Comparison of ENCODE assay signal across 22 cellular contexts in genomic region chr3:196060834-196061233, GRCh38. TPM values are rescaled to one million over a fixed set of nuclear protein-coding genes. Genes with fewer than 3 reads are reported as not detected.
A peak's percentile ranks its signal among the peaks of the same experiment; 100 is the strongest.
DNase-seq lines count a peak whose midpoint lies in the region; ATAC-seq and FAIRE-seq lines count a peak whose summit lies in the region.
"Had no signal": no experiment of that assay in that cellular context is flagged by ENCODE, and none has a peak within 500 bp of the region (broad histone marks: within the 10 kb centered on the region; RNA-seq: fewer than 3 reads in every experiment).

No MANE protein-coding gene starts in this region.

- no peaks in the 10 kb centered on the region for H3K9me3 Mint-ChIP-seq in activated CD4-positive, alpha-beta T cell treated with anti-CD3 and anti-CD28 coated beads, Interleukin-2, amount 10 ng/mL, durations not matched to agents 24 days and 14 days
- H3K9me3 Mint-ChIP-seq in activated CD4-positive, alpha-beta T cell treated with anti-CD3 and anti-CD28 coated beads for 36 hours (ENCODE audit: low read depth), result no peaks in the 10 kb centered on the region
- no peaks in the 10 kb centered on the region for H3K9me3 Mint-ChIP-seq in activated naive CD8-positive, alpha-beta T cell treated with anti-CD3 and anti-CD28 coated beads, Interleukin-2, amount 10 ng/mL, durations not matched to agents 7 days and 5 days
- no peaks in the 10 kb centered on the region for H3K9me3 Mint-ChIP-seq in activated naive CD8-positive, alpha-beta T cell treated with anti-CD3 and anti-CD28 coated beads for 36 hours
- H3K9me3 Mint-ChIP-seq in activated T-helper 1 cell treated with anti-CD3 and anti-CD28 coated beads, Interleukin-12 subunit alpha, Interleukin-12 subunit beta, Interleukin-2, Interleukin-4 antibody, amounts not matched to agents 30 ng/mL and 10 ng/mL and 1 ng/mL, durations not matched to agents 14 hours and 24 hours and 36 hours, result no peaks in the 10 kb centered on the region
- no peaks in the 10 kb centered on the region for H3K9me3 Mint-ChIP-seq in stimulated activated effector memory CD8-positive, alpha-beta T cell treated with anti-CD3 and anti-CD28 coated beads, Interleukin-12 subunit alpha, Interleukin-12 subunit beta, amount 100 ng/mL, for 72 hours
- H3K9me3 Mint-ChIP-seq: CD8-positive, alpha-beta memory T cell; HFFc6 had no signal

- peaks cover 13% of the 10 kb centered on the region for H3K4me1 Mint-ChIP-seq in activated CD4-positive, alpha-beta T cell treated with anti-CD3 and anti-CD28 coated beads, Interleukin-2, amount 10 ng/mL, durations not matched to agents 24 days and 14 days
- peaks cover 7% of the 10 kb centered on the region for H3K4me1 Mint-ChIP-seq in activated CD4-positive, alpha-beta T cell treated with anti-CD3 and anti-CD28 coated beads for 36 hours
- H3K4me1 Mint-ChIP-seq in activated naive CD8-positive, alpha-beta T cell treated with anti-CD3 and anti-CD28 coated beads, Interleukin-2, amount 10 ng/mL, durations not matched to agents 7 days and 5 days, result peaks cover 3% of the 10 kb centered on the region
- peaks cover 8% of the 10 kb centered on the region for H3K4me1 Mint-ChIP-seq in activated naive CD8-positive, alpha-beta T cell treated with anti-CD3 and anti-CD28 coated beads for 36 hours
- H3K4me1 Mint-ChIP-seq in activated T-helper 1 cell treated with anti-CD3 and anti-CD28 coated beads, Interleukin-12 subunit alpha, Interleukin-12 subunit beta, Interleukin-2, Interleukin-4 antibody, amounts not matched to agents 30 ng/mL and 10 ng/mL and 1 ng/mL, durations not matched to agents 14 hours and 24 hours and 36 hours (ENCODE audit: low read depth), result peaks cover 19% of the 10 kb centered on the region
- peaks cover 14% of the 10 kb centered on the region for H3K4me1 Mint-ChIP-seq in stimulated activated effector memory CD8-positive, alpha-beta T cell treated with anti-CD3 and anti-CD28 coated beads, Interleukin-12 subunit alpha, Interleukin-12 subunit beta, amount 100 ng/mL, for 72 hours
- H3K4me1 Mint-ChIP-seq: B cell had no signal

- H3K36me3 Mint-ChIP-seq in activated CD4-positive, alpha-beta T cell treated with anti-CD3 and anti-CD28 coated beads, Interleukin-2, amount 10 ng/mL, durations not matched to agents 24 days and 14 days (ENCODE audit: low read depth), result peaks cover 84% of the 10 kb centered on the region
- peaks cover 84% of the 10 kb centered on the region for H3K36me3 Mint-ChIP-seq in activated CD4-positive, alpha-beta T cell treated with anti-CD3 and anti-CD28 coated beads for 36 hours (ENCODE audit: low read depth)
- H3K36me3 Mint-ChIP-seq in activated naive CD8-positive, alpha-beta T cell treated with anti-CD3 and anti-CD28 coated beads, Interleukin-2, amount 10 ng/mL, durations not matched to agents 7 days and 5 days, result peaks cover 47% of the 10 kb centered on the region
- peaks cover 60% of the 10 kb centered on the region for H3K36me3 Mint-ChIP-seq in activated naive CD8-positive, alpha-beta T cell treated with anti-CD3 and anti-CD28 coated beads for 36 hours
- peaks cover 63% of the 10 kb centered on the region for H3K36me3 Mint-ChIP-seq in activated T-helper 1 cell treated with anti-CD3 and anti-CD28 coated beads, Interleukin-12 subunit alpha, Interleukin-12 subunit beta, Interleukin-2, Interleukin-4 antibody, amounts not matched to agents 30 ng/mL and 10 ng/mL and 1 ng/mL, durations not matched to agents 14 hours and 24 hours and 36 hours (ENCODE audit: low read depth)
- H3K36me3 Mint-ChIP-seq in stimulated activated effector memory CD8-positive, alpha-beta T cell treated with anti-CD3 and anti-CD28 coated beads, Interleukin-12 subunit alpha, Interleukin-12 subunit beta, amount 100 ng/mL, for 72 hours, result peaks cover 100% of the 10 kb centered on the region

- POLR2A ChIA-PET in activated CD4-positive, alpha-beta T cell treated with anti-CD3 and anti-CD28 coated beads for 36 hours (lab: Charles Lee), result interaction anchor here (0.6 kb wide), 1 partner anchor 18 kb away, joined by 5 read pairs; no protein-coding TSS in a partner anchor
- POLR2A ChIA-PET in activated naive CD8-positive, alpha-beta T cell treated with anti-CD3 and anti-CD28 coated beads, Interleukin-2, amount 10 ng/mL, durations not matched to agents 7 days and 5 days (lab: Charles Lee), result no interaction called here

- H3K4me3 Mint-ChIP-seq in activated CD4-positive, alpha-beta T cell treated with anti-CD3 and anti-CD28 coated beads, Interleukin-2, amount 10 ng/mL, durations not matched to agents 24 days and 14 days, result no peak overlapping the region
- no peak overlapping the region for H3K4me3 Mint-ChIP-seq in activated CD4-positive, alpha-beta T cell treated with anti-CD3 and anti-CD28 coated beads for 36 hours
- no peak overlapping the region for H3K4me3 Mint-ChIP-seq in activated naive CD8-positive, alpha-beta T cell treated with anti-CD3 and anti-CD28 coated beads, Interleukin-2, amount 10 ng/mL, durations not matched to agents 7 days and 5 days
- no peak overlapping the region for H3K4me3 Mint-ChIP-seq in activated naive CD8-positive, alpha-beta T cell treated with anti-CD3 and anti-CD28 coated beads for 36 hours
- H3K4me3 Mint-ChIP-seq in activated T-helper 1 cell treated with anti-CD3 and anti-CD28 coated beads, Interleukin-12 subunit alpha, Interleukin-12 subunit beta, Interleukin-2, Interleukin-4 antibody, amounts not matched to agents 30 ng/mL and 10 ng/mL and 1 ng/mL, durations not matched to agents 14 hours and 24 hours and 36 hours, result no peak overlapping the region
- H3K4me3 Mint-ChIP-seq in stimulated activated effector memory CD8-positive, alpha-beta T cell treated with anti-CD3 and anti-CD28 coated beads, Interleukin-12 subunit alpha, Interleukin-12 subunit beta, amount 100 ng/mL, for 72 hours, result no peak overlapping the region
- H3K4me3 Mint-ChIP-seq: B cell; CD8-positive, alpha-beta memory T cell; HFFc6 had no signal

- ATAC-seq in activated CD4-positive, alpha-beta T cell treated with anti-CD3 and anti-CD28 coated beads for 36 hours, result no peak
- no peak for ATAC-seq in activated naive CD8-positive, alpha-beta T cell treated with anti-CD3 and anti-CD28 coated beads, Interleukin-2, amount 10 ng/mL, durations not matched to agents 7 days and 5 days (ENCODE audit: low read depth)
- ATAC-seq in stimulated activated effector memory CD8-positive, alpha-beta T cell treated with anti-CD3 and anti-CD28 coated beads, Interleukin-12 subunit alpha, Interleukin-12 subunit beta, amount 100 ng/mL, for 72 hours, result no peak
- no peak for ATAC-seq in GM18907 (IDR thresholded peaks at IDR 0.05; ENCODE audit: unreplicated experiment)

- DNase-seq in activated CD4-positive, alpha-beta T cell treated with anti-CD3 and anti-CD28 coated beads, Interleukin-2, amount 10 ng/mL, durations not matched to agents 24 days and 14 days, result no peak
- no peak for DNase-seq in activated CD4-positive, alpha-beta T cell treated with anti-CD3 and anti-CD28 coated beads for 36 hours
- no peak for DNase-seq in activated naive CD8-positive, alpha-beta T cell treated with anti-CD3 and anti-CD28 coated beads, Interleukin-2, amount 10 ng/mL, durations not matched to agents 7 days and 5 days
- DNase-seq in activated naive CD8-positive, alpha-beta T cell treated with anti-CD3 and anti-CD28 coated beads for 36 hours, result no peak
- no peak for DNase-seq in activated T-helper 1 cell treated with anti-CD3 and anti-CD28 coated beads, Interleukin-12 subunit alpha, Interleukin-12 subunit beta, Interleukin-2, Interleukin-4 antibody, amounts not matched to agents 30 ng/mL and 10 ng/mL and 1 ng/mL, durations not matched to agents 14 hours and 24 hours and 36 hours (ENCODE audit: low spot score)
- DNase-seq in stimulated activated effector memory CD8-positive, alpha-beta T cell treated with anti-CD3 and anti-CD28 coated beads, Interleukin-12 subunit alpha, Interleukin-12 subunit beta, amount 100 ng/mL, for 72 hours (ENCODE audit: low spot score in 2 of 2), result no peak
- DNase-seq in urothelium cell line (ENCODE audit: low spot score), result no peak
- DNase-seq: CD8-positive, alpha-beta memory T cell; DMS79 treated with DMSO at 0.1 percent for 48 hours; H7; HFFc6; IMR-90; NCI-H1048; NCI-H1417; NCI-H1694; NCI-H2029 treated with DMSO at 0.1 percent for 48 hours; NCI-H2227 treated with DMSO at 0.1 percent for 48 hours; NCI-H526 treated with DMSO at 0.1 percent for 48 hours; Peyer's patch; SHP77 treated with DMSO at 0.1 percent for 48 hours had no signal

- intact Hi-C loops in activated CD4-positive, alpha-beta T cell treated with anti-CD3 and anti-CD28 coated beads, Interleukin-2, amount 10 ng/mL, durations not matched to agents 24 days and 14 days (cut with micrococcal nuclease), result no loop called here
- intact Hi-C loops in activated CD4-positive, alpha-beta T cell treated with anti-CD3 and anti-CD28 coated beads for 36 hours (cut with DNase I, micrococcal nuclease), result no loop called here
- intact Hi-C loops in activated T-helper 1 cell treated with anti-CD3 and anti-CD28 coated beads, Interleukin-12 subunit alpha, Interleukin-12 subunit beta, Interleukin-2, Interleukin-4 antibody, amounts not matched to agents 30 ng/mL and 10 ng/mL and 1 ng/mL, durations not matched to agents 14 hours and 24 hours and 36 hours (cut with micrococcal nuclease), result no loop called here

- FAIRE-seq in urothelium cell line (lab: Jason Lieb, UNC), result no peak

- CTCF ChIA-PET in activated CD4-positive, alpha-beta T cell treated with anti-CD3 and anti-CD28 coated beads for 36 hours (lab: Charles Lee), result interaction anchor here (1.2 to 1.3 kb wide), 2 partner anchors 10 to 12 kb away, joined by 4 to 7 read pairs; no protein-coding TSS in a partner anchor

- H3K27ac Mint-ChIP-seq in activated CD4-positive, alpha-beta T cell treated with anti-CD3 and anti-CD28 coated beads, Interleukin-2, amount 10 ng/mL, durations not matched to agents 24 days and 14 days, result peak overlapping the region; percentile 18
- H3K27ac Mint-ChIP-seq in activated CD4-positive, alpha-beta T cell treated with anti-CD3 and anti-CD28 coated beads for 36 hours, result no peak overlapping the region
- peak overlapping the region; percentile 23 for H3K27ac Mint-ChIP-seq in activated naive CD8-positive, alpha-beta T cell treated with anti-CD3 and anti-CD28 coated beads, Interleukin-2, amount 10 ng/mL, durations not matched to agents 7 days and 5 days
- H3K27ac Mint-ChIP-seq in activated naive CD8-positive, alpha-beta T cell treated with anti-CD3 and anti-CD28 coated beads for 36 hours, result no peak overlapping the region
- H3K27ac Mint-ChIP-seq in activated T-helper 1 cell treated with anti-CD3 and anti-CD28 coated beads, Interleukin-12 subunit alpha, Interleukin-12 subunit beta, Interleukin-2, Interleukin-4 antibody, amounts not matched to agents 30 ng/mL and 10 ng/mL and 1 ng/mL, durations not matched to agents 14 hours and 24 hours and 36 hours, result peak overlapping the region; percentile 35
- H3K27ac Mint-ChIP-seq in stimulated activated effector memory CD8-positive, alpha-beta T cell treated with anti-CD3 and anti-CD28 coated beads, Interleukin-12 subunit alpha, Interleukin-12 subunit beta, amount 100 ng/mL, for 72 hours, result peak overlapping the region; percentile 20
- H3K27ac Mint-ChIP-seq: B cell, HFFc6 had no signal

- no peaks in the 10 kb centered on the region for H3K27me3 Mint-ChIP-seq in activated CD4-positive, alpha-beta T cell treated with anti-CD3 and anti-CD28 coated beads, Interleukin-2, amount 10 ng/mL, durations not matched to agents 24 days and 14 days
- H3K27me3 Mint-ChIP-seq in activated CD4-positive, alpha-beta T cell treated with anti-CD3 and anti-CD28 coated beads for 36 hours, result no peaks in the 10 kb centered on the region
- H3K27me3 Mint-ChIP-seq in activated naive CD8-positive, alpha-beta T cell treated with anti-CD3 and anti-CD28 coated beads, Interleukin-2, amount 10 ng/mL, durations not matched to agents 7 days and 5 days, result no peaks in the 10 kb centered on the region
- H3K27me3 Mint-ChIP-seq in activated naive CD8-positive, alpha-beta T cell treated with anti-CD3 and anti-CD28 coated beads for 36 hours, result no peaks in the 10 kb centered on the region
- H3K27me3 Mint-ChIP-seq in activated T-helper 1 cell treated with anti-CD3 and anti-CD28 coated beads, Interleukin-12 subunit alpha, Interleukin-12 subunit beta, Interleukin-2, Interleukin-4 antibody, amounts not matched to agents 30 ng/mL and 10 ng/mL and 1 ng/mL, durations not matched to agents 14 hours and 24 hours and 36 hours (ENCODE audit: insufficient read depth), result no peaks in the 10 kb centered on the region
- H3K27me3 Mint-ChIP-seq: B cell; CD8-positive, alpha-beta memory T cell had no signal

RNA-seq across cellular contexts. Expression of gene TFRC, which starts 21.1 kb away (rescaled TPM):
- total RNA-seq in activated CD4-positive, alpha-beta T cell treated with anti-CD3 and anti-CD28 coated beads, Interleukin-2, amount 10 ng/mL, durations not matched to agents 24 days and 14 days, result 725 and 748 TPM in 2 replicates
- total RNA-seq in activated CD4-positive, alpha-beta T cell treated with anti-CD3 and anti-CD28 coated beads for 36 hours, result 100 to 1,000 TPM; 373 to 520 TPM
- total RNA-seq in activated naive CD8-positive, alpha-beta T cell treated with anti-CD3 and anti-CD28 coated beads, Interleukin-2, amount 10 ng/mL, durations not matched to agents 7 days and 5 days, result 100 to 1,000 TPM; 168 to 171 TPM
- 100 to 1,000 TPM; 550 TPM for total RNA-seq in activated naive CD8-positive, alpha-beta T cell treated with anti-CD3 and anti-CD28 coated beads for 36 hours
- 791 TPM in 2 replicates for total RNA-seq in activated T-helper 1 cell treated with anti-CD3 and anti-CD28 coated beads, Interleukin-12 subunit alpha, Interleukin-12 subunit beta, Interleukin-2, Interleukin-4 antibody, amounts not matched to agents 30 ng/mL and 10 ng/mL and 1 ng/mL, durations not matched to agents 14 hours and 24 hours and 36 hours

Comparison
In these comparisons a context has a peak if more than half of its experiments do, and no peak if none do; other contexts are left out.
1. H3K27ac Mint-ChIP-seq: peak in activated CD4-positive, alpha-beta T cell treated with anti-CD3 and anti-CD28 coated beads, Interleukin-2, amount 10 ng/mL, durations not matched to agents 24 days and 14 days (single experiment), activated naive CD8-positive, alpha-beta T cell treated with anti-CD3 and anti-CD28 coated beads, Interleukin-2, amount 10 ng/mL, durations not matched to agents 7 days and 5 days (single experiment), activated T-helper 1 cell treated with anti-CD3 and anti-CD28 coated beads, Interleukin-12 subunit alpha, Interleukin-12 subunit beta, Interleukin-2, Interleukin-4 antibody, amounts not matched to agents 30 ng/mL and 10 ng/mL and 1 ng/mL, durations not matched to agents 14 hours and 24 hours and 36 hours (single experiment) and stimulated activated effector memory CD8-positive, alpha-beta T cell treated with anti-CD3 and anti-CD28 coated beads, Interleukin-12 subunit alpha, Interleukin-12 subunit beta, amount 100 ng/mL, for 72 hours (single experiment); none in activated CD4-positive, alpha-beta T cell treated with anti-CD3 and anti-CD28 coated beads for 36 hours (single experiment) and activated naive CD8-positive, alpha-beta T cell treated with anti-CD3 and anti-CD28 coated beads for 36 hours (single experiment).